29 cellular contexts compared by ENCODE assay signal in the genomic region with DNA sequence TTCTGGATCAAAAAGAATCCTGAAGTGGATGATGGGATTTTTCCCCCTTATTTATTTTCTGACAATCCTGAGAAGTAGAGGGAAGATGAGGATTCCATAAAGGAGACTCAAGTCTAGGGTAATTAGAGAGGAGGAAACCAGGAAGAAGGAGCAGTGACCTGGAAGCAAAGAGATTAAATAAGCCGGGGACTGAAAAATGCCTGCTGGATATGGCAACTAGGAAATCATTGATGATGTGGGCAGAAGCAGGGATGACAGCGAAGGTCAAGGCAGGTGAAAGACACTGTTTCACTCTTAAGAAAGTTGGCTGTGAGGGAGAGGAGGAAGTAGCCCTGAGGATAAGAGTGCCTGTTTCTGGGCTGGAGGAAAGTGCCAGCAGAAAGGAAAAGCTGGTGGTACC. TPM values are rescaled to one million over a fixed set of nuclear protein-coding genes. Genes with fewer than 3 reads are reported as not detected.
DNase-seq lines count a peak whose midpoint lies in the region; ATAC-seq and TF ChIP-seq lines count a peak whose summit lies in the region.
"Had no signal": no experiment of that assay in that cellular context is flagged by ENCODE, and none has a peak within 500 bp of the region (broad histone marks: within the 10 kb centered on the region; RNA-seq: fewer than 3 reads in every experiment).

No MANE protein-coding gene starts in this region.

- POLR2A ChIA-PET in PC-9 (lab: Charles Lee; ENCODE audit: unreplicated experiment) = interaction anchor here (0.6 kb wide), 1 partner anchor 185 kb away, joined by 9 read pairs; no protein-coding TSS in a partner anchor

- H3K27me3 Mint-ChIP-seq in GM23338 (ENCODE audit: insufficient read depth, low read depth, poor library complexity) = peaks cover 3% of the 10 kb centered on the region
- H3K27me3 Mint-ChIP-seq: activated T-helper 17 cell treated with anti-CD3 and anti-CD28 coated beads, Interleukin-2, amount 50 U/mL, for 72 hours had no signal

- no peak overlapping the region for H3K27ac Mint-ChIP-seq in GM23338
- H3K27ac Mint-ChIP-seq: activated naive CD8-positive, alpha-beta T cell treated with anti-CD3 and anti-CD28 coated beads for 36 hours; activated T-helper 17 cell treated with anti-CD3 and anti-CD28 coated beads, Interleukin-2, amount 50 U/mL, for 72 hours; stimulated activated effector memory CD8-positive, alpha-beta T cell treated with anti-CD3 and anti-CD28 coated beads, Interleukin-12 subunit alpha, Interleukin-12 subunit beta, amount 100 ng/mL, for 72 hours had no signal

- H3F3A ChIP-seq in GM23338 (replicated peaks; ENCODE audit: low read depth) (no peaks in the 10 kb centered on the region), PC-9 (ENCODE audit: insufficient read depth, low read depth) (no peaks in the 10 kb centered on the region)

- H3K4me3 ChIP-seq in GM23338 (no peak overlapping the region), PC-9 (no peak overlapping the region), psoas muscle (no peak overlapping the region)
- H3K4me3 ChIP-seq: BLaER1, body of pancreas, mucosa of descending colon, spleen had no signal

- no peak overlapping the region for H3K4me3 Mint-ChIP-seq in GM23338
- H3K4me3 Mint-ChIP-seq: activated naive CD8-positive, alpha-beta T cell treated with anti-CD3 and anti-CD28 coated beads for 36 hours; activated T-helper 17 cell treated with anti-CD3 and anti-CD28 coated beads, Interleukin-2, amount 50 U/mL, for 72 hours; stimulated activated effector memory CD8-positive, alpha-beta T cell treated with anti-CD3 and anti-CD28 coated beads, Interleukin-12 subunit alpha, Interleukin-12 subunit beta, amount 100 ng/mL, for 72 hours had no signal

- CTCF ChIA-PET in PC-9 (lab: Charles Lee) = no interaction called here

- 65 to 76% (median 72%) methylated on average over 2 of the region's 2 CpGs for WGBS in psoas muscle, 3 donors

- H3K27me3 ChIP-seq in GM23338 (ENCODE audit: insufficient read depth) (no peaks in the 10 kb centered on the region), PC-9 (ENCODE audit: insufficient read depth, low read depth) (no peaks in the 10 kb centered on the region), psoas muscle (ENCODE audit: insufficient read depth in 3 of 3, low read length in 2 of 3) (no peaks in the 10 kb centered on the region)
- H3K27me3 ChIP-seq: BLaER1, body of pancreas had no signal

- no TSS peak for BruUV-seq in PC-9 (replicated peaks; lab: Mats Ljungman, UMichigan)

- no peaks in the 10 kb centered on the region for H3K79me2 ChIP-seq in GM23338 (replicated peaks; ENCODE audit: insufficient read depth)
- H3K79me2 ChIP-seq in PC-9 (ENCODE audit: low read depth) = no peaks in the 10 kb centered on the region

- H3K4me1 ChIP-seq in GM23338 (ENCODE audit: insufficient read depth) (no peaks in the 10 kb centered on the region), PC-9 (replicated peaks; ENCODE audit: insufficient read depth) (0 out of 2 replicates have a peak, but pooled peaks cover 6% of the 10 kb centered on the region), psoas muscle (no peaks in the 10 kb centered on the region)
- H3K4me1 ChIP-seq: body of pancreas had no signal

- H2AFZ ChIP-seq in GM23338 = peak overlapping the region; percentile 53
- peak overlapping the region; percentile 50; the same call in 1 of the 2 replicates for H2AFZ ChIP-seq in PC-9

- intact Hi-C loops in PC-9 (cut with micrococcal nuclease; ENCODE audit: unreplicated experiment) (no loop called here), psoas muscle (cut with DNase I) (no loop called here)

- H3K9me3 ChIP-seq in PC-9 (ENCODE audit: insufficient read depth, low read depth) (no peaks in the 10 kb centered on the region), psoas muscle (no peaks in the 10 kb centered on the region)
- H3K9me3 ChIP-seq: BLaER1, body of pancreas, mucosa of descending colon, SK-N-SH, spleen had no signal

- no peak overlapping the region for H3K4me2 ChIP-seq in GM23338
- no peak overlapping the region for H3K4me2 ChIP-seq in PC-9
- H3K4me2 ChIP-seq: BLaER1, SK-N-SH had no signal

- H3K9me2 ChIP-seq in GM23338 (ENCODE audit: insufficient read depth) = no peaks in the 10 kb centered on the region
- H3K9me2 ChIP-seq in PC-9 (ENCODE audit: insufficient read depth) = no peaks in the 10 kb centered on the region
- H3K9me2 ChIP-seq: SK-N-SH had no signal

- H3K36me3 ChIP-seq in GM23338 (ENCODE audit: insufficient read depth) (no peaks in the 10 kb centered on the region), PC-9 (ENCODE audit: low read depth) (no peaks in the 10 kb centered on the region), psoas muscle (ENCODE audit: insufficient read depth in 1 of 2, low read depth in 1 of 2) (no peaks in the 10 kb centered on the region)
- H3K36me3 ChIP-seq: BLaER1, spleen, WERI-Rb-1 had no signal

- no peak for TF ChIP-seq CTCF in GM23338 (conservative IDR thresholded peaks at IDR 0.05; ENCODE audit: low read depth in 2 of 2)
- TF ChIP-seq CTCF in PC-9 (conservative IDR thresholded peaks at IDR 0.05) = no peak
- TF ChIP-seq CTCF in psoas muscle (IDR thresholded peaks at IDR 0.05) = no peak

- peaks cover 10% of the 10 kb centered on the region; the same call in 2 of the 3 replicates for H3K4me1 Mint-ChIP-seq in GM23338

- DNase-seq in GM23338 (ENCODE audit: low spot score) = no peak
- DNase-seq in PC-9 = no peak
- peak; percentile 52 for DNase-seq in glomerular visceral epithelial cell (ENCODE audit: extremely low spot score)
- DNase-seq in retina = peak; percentile 57
- DNase-seq in GM03348 (ENCODE audit: low spot score) = no peak
- no peak for DNase-seq in psoas muscle
- DNase-seq in D341Med (ENCODE audit: low spot score) = no peak
- DNase-seq: activated naive CD8-positive, alpha-beta T cell treated with anti-CD3 and anti-CD28 coated beads for 36 hours; body of pancreas; DMS79; effector CD8-positive, alpha-beta T cell; erythroblast; foreskin melanocyte; left ventricle myocardium superior; mucosa of descending colon; NCI-H1417; NCI-H2081; NCI-H226; NCI-H774; SK-N-SH; spleen; stimulated activated CD4-positive, alpha-beta T cell treated with anti-CD3 and anti-CD28 coated beads, Interleukin-2, amount 100 ng/mL, for 48 hours; WERI-Rb-1 had no signal

- H3K36me3 Mint-ChIP-seq in GM23338 (ENCODE audit: low read depth) = no peaks in the 10 kb centered on the region
- H3K36me3 Mint-ChIP-seq: activated naive CD8-positive, alpha-beta T cell treated with anti-CD3 and anti-CD28 coated beads for 36 hours; stimulated activated effector memory CD8-positive, alpha-beta T cell treated with anti-CD3 and anti-CD28 coated beads, Interleukin-12 subunit alpha, Interleukin-12 subunit beta, amount 100 ng/mL, for 72 hours had no signal

- H3K9me3 Mint-ChIP-seq in GM23338 = no peaks in the 10 kb centered on the region
- H3K9me3 Mint-ChIP-seq: activated naive CD8-positive, alpha-beta T cell treated with anti-CD3 and anti-CD28 coated beads for 36 hours had no signal

- H3K27ac ChIP-seq in GM23338 (ENCODE audit: low read depth) = no peak overlapping the region
- H3K27ac ChIP-seq in PC-9 = no peak overlapping the region
- no peak overlapping the region for H3K27ac ChIP-seq in psoas muscle
- H3K27ac ChIP-seq: BLaER1, body of pancreas, HL-60, spleen, WERI-Rb-1 had no signal

- H4K20me1 ChIP-seq in GM23338 (replicated peaks; ENCODE audit: insufficient read depth) (no peaks in the 10 kb centered on the region), PC-9 (ENCODE audit: insufficient read depth) (no peaks in the 10 kb centered on the region)
- H4K20me1 ChIP-seq: BLaER1 had no signal

- no peak for ATAC-seq in GM23338
- no peak for ATAC-seq in psoas muscle
- ATAC-seq in GM21447 (IDR thresholded peaks at IDR 0.05; ENCODE audit: unreplicated experiment) = no peak
- ATAC-seq: activated T-helper 17 cell treated with anti-CD3 and anti-CD28 coated beads, Interleukin-2, amount 50 U/mL, for 72 hours; body of pancreas; HepG2; left ventricle myocardium superior; mucosa of descending colon; stimulated activated effector memory CD8-positive, alpha-beta T cell treated with anti-CD3 and anti-CD28 coated beads, Interleukin-12 subunit alpha, Interleukin-12 subunit beta, amount 100 ng/mL, for 72 hours had no signal

TF ChIP-seq in GM23338, 12 proteins besides CTCF, POLR2A, EP300 and RAD21:
- TF ChIP-seq ZNF114 (CRISPR knock-in tag; IDR thresholded peaks at IDR 0.05) (no peak), ETS1 (IDR thresholded peaks at IDR 0.05) (no peak), POLR2AphosphoS5 (IDR thresholded peaks at IDR 0.05; ENCODE audit: low read depth) (no peak)

RNA-seq across cellular contexts. Expression of gene PCNX1, which starts 8.9 kb away (rescaled TPM):
- 53.1 and 59.9 TPM in 2 replicates for total RNA-seq in GM23338 (2014; rRNA removed; shearing (Covaris generic))
- 17.3 and 19.4 TPM in 2 replicates for polyA plus RNA-seq in GM23338 (2016; fragmentation: Nextera tagmentation; extraction: Ambion mirVana)
- 37.6 and 67.8 TPM in 2 replicates for total RNA-seq in PC-9 (2021)
- total RNA-seq in psoas muscle = 10 to 100 TPM; 29.1 to 48.1 (median 41.4) TPM
- polyA plus RNA-seq in psoas muscle = 10 to 100 TPM in 1 of 3 donors, 1 to 10 TPM in 2; 5.2 to 11.7 (median 5.4) TPM

Comparison
In these comparisons a context has a peak if more than half of its experiments do, and no peak if none do; other contexts are left out.
1. DNase-seq: peak in glomerular visceral epithelial cell (single experiment) and retina (single experiment); none in GM23338 (single experiment), PC-9 (0 of 2), GM03348 (single experiment), psoas muscle (0 of 2) and D341Med (single experiment).